8 cellular contexts compared by ENCODE assay signal in genomic region chr5:121962943-121963342, GRCh38. TPM values are rescaled to one million over a fixed set of nuclear protein-coding genes. Genes with fewer than 3 reads are reported as not detected.
DNase-seq lines count a peak whose midpoint lies in the region; ATAC-seq and TF ChIP-seq lines count a peak whose summit lies in the region.

No MANE protein-coding gene starts in this region.

- H3K4me1 ChIP-seq in HUES64 (ENCODE audit: insufficient read depth, low read length): peaks cover 7% of the 10 kb centered on the region; the same call in 1 of the 2 replicates
- peaks cover 13% of the 10 kb centered on the region for H3K4me1 ChIP-seq in muscle layer of colon (ENCODE audit: insufficient read depth, low read length)

- H3K9me3 ChIP-seq in HUES64 (ENCODE audit: insufficient read depth, low read depth, low read length) (peaks cover 3% of the 10 kb centered on the region; the same call in 1 of the 2 replicates), muscle layer of colon (ENCODE audit: low read length) (no peaks in the 10 kb centered on the region)

- H3K9ac ChIP-seq in HUES64 (ENCODE audit: low read depth, low read length) (peak overlapping the region; percentile 76), muscle layer of colon (ENCODE audit: low read length) (peak overlapping the region; percentile 86)

- ATAC-seq in omental fat pad (ENCODE audit: low FRiP score): no peak

- H3K36me3 ChIP-seq in BJ (ENCODE audit: control insufficient read depth, insufficient read depth, low read length) (no peaks in the 10 kb centered on the region), HUES64 (ENCODE audit: insufficient read depth, low read length) (0 out of 2 replicates have a peak, but pooled peaks cover 3% of the 10 kb centered on the region), muscle layer of colon (ENCODE audit: insufficient read depth, low read length) (no peaks in the 10 kb centered on the region)

- no peak overlapping the region for H3K27ac ChIP-seq in HUES64 (ENCODE audit: low read depth, low read length)
- no peak overlapping the region for H3K27ac ChIP-seq in muscle layer of colon (ENCODE audit: low read depth, low read length)

- TF ChIP-seq CTCF in BJ (IDR thresholded peaks at IDR 0.05; ENCODE audit: insufficient read depth, low read depth, low read length) (no peak), cardiac fibroblast (IDR thresholded peaks at IDR 0.05; ENCODE audit: low read depth, low read length) (no peak), omental fat pad (IDR thresholded peaks at IDR 0.05) (no peak)

- no peaks in the 10 kb centered on the region for H3K27me3 ChIP-seq in BJ (ENCODE audit: control insufficient read depth, insufficient read depth, low read length)
- no peaks in the 10 kb centered on the region for H3K27me3 ChIP-seq in HUES64 (ENCODE audit: insufficient read depth, low read length)
- H3K27me3 ChIP-seq in muscle layer of colon (ENCODE audit: control insufficient read depth in 1 of 2, insufficient read depth in 2 of 2, low read length in 2 of 2): no peaks in the 10 kb centered on the region

- 40% methylated on average over 3 of the region's 3 CpGs for WGBS in HUES64

- DNase-seq in BJ (ENCODE audit: low read depth) (no peak), cardiac fibroblast (ENCODE audit: low read depth in 2 of 2) (peak in 1 of 2 donors; percentile 9), globus pallidus (ENCODE audit: low spot score) (no peak), kidney glomerular epithelial cell (lab: John Stamatoyannopoulos, UW) (no peak), T-helper 9 cell (no peak), omental fat pad (ENCODE audit: low spot score) (no peak)

- POLR2A ChIA-PET in BJ (lab: Charles Lee): interaction anchor here (0.7 kb wide), 1 partner anchor 113 kb away, joined by 3 read pairs; no protein-coding TSS in a partner anchor

- peak overlapping the region; percentile 94 for H3K4me3 ChIP-seq in BJ (ENCODE audit: low read depth, low read length)
- peak overlapping the region; percentile 97 for H3K4me3 ChIP-seq in HUES64 (ENCODE audit: low read length)
- peak overlapping the region; percentile 74 to 82 for H3K4me3 ChIP-seq in cardiac fibroblast (replicated peaks in 1 of 2; ENCODE audit: low read depth in 2 of 2, low read length in 2 of 2)
- peak overlapping the region in 1 of 2 donors; percentile 99 for H3K4me3 ChIP-seq in muscle layer of colon (ENCODE audit: low read depth in 1 of 2, low read length in 2 of 2)

- CTCF ChIA-PET in BJ (lab: Yijun Ruan, JAX): interaction anchor here (1.0 to 3.2 kb wide), 2 partner anchors 114 to 193 kb away, joined by 5 to 21 read pairs; partner anchors contain the start of gene LOX

RNA-seq across cellular contexts. Expression of gene SRFBP1, which starts 1.2 kb away (rescaled TPM):
- polyA plus RNA-seq in BJ (2011; rRNA removed): 1.7 and 3.5 TPM in 2 replicates
- polyA minus RNA-seq in BJ (2011; rRNA and poly(A)+ RNA removed): 1.5 and 1.8 TPM in 2 replicates
- polyA plus RNA-seq in HUES64 (2013, experiment 1 of 2): 15.4 TPM
- polyA plus RNA-seq in HUES64 (2013, experiment 2 of 2): 16.0 TPM
- 10 to 100 TPM in 3 of 4 donors, 1 to 10 TPM in 1; 9.8 to 39.8 (median 12.5) TPM for total RNA-seq in omental fat pad
